Comparison of ENCODE assay signal across 14 cellular contexts in genomic region chr7:46133076-46133475, GRCh38.
DNase-seq lines count a peak whose midpoint lies in the region; ATAC-seq and TF ChIP-seq lines count a peak whose summit lies in the region.
"Had no signal": no experiment of that assay in that cellular context is flagged by ENCODE, and none has a peak within 500 bp of the region (broad histone marks: within the 10 kb centered on the region; RNA-seq: fewer than 3 reads in every experiment).

No MANE protein-coding gene starts in this region.

- H4K20me1 ChIP-seq in OCI-LY3 (ENCODE audit: insufficient read depth, low read length), result no peaks in the 10 kb centered on the region
- H4K20me1 ChIP-seq: BLaER1 had no signal

- TF ChIP-seq CTCF in AG04449 (IDR thresholded peaks at IDR 0.05; ENCODE audit: insufficient read depth, low read length, missing control alignments) (no peak), OCI-LY3 (IDR thresholded peaks at IDR 0.05; ENCODE audit: low read depth, low read length) (no peak), astrocyte of the cerebellum (IDR thresholded peaks at IDR 0.05; ENCODE audit: low read depth, low read length, missing control alignments) (no peak)

- peaks cover 37% of the 10 kb centered on the region for H3K4me1 ChIP-seq in OCI-LY3 (ENCODE audit: low read length)
- H3K4me1 ChIP-seq: BLaER1 had no signal

- H3K27ac ChIP-seq in OCI-LY3 (ENCODE audit: low read length), result no peak overlapping the region
- H3K27ac ChIP-seq: 22Rv1, BLaER1 had no signal

- H3K79me2 ChIP-seq in OCI-LY3 (ENCODE audit: low read length), result no peaks in the 10 kb centered on the region

- in situ Hi-C loops in astrocyte of the cerebellum (cut with HindIII; ENCODE audit: low sequenced_read_pairs), result no loop called here

- DNase-seq in AG04449 (ENCODE audit: low read depth, low spot score), result peak; percentile 46
- DNase-seq in astrocyte of the cerebellum (ENCODE audit: low read depth), result peak; percentile 48
- peak; percentile 85 for DNase-seq in myocyte (ENCODE audit: low read depth)
- DNase-seq in NCI-H2227 (lab: John Stamatoyannopoulos, UW; ENCODE audit: unreplicated experiment), result no peak
- no peak for DNase-seq in NCI-H2029 treated with DMSO at 0.1 percent for 48 hours (lab: John Stamatoyannopoulos, UW)
- DNase-seq: CD8-positive, alpha-beta memory T cell; DMS79; Kasumi-1; NCI-H187 had no signal

- peak overlapping the region; percentile 78; the same call in 1 of the 2 replicates for H2AFZ ChIP-seq in OCI-LY3 (ENCODE audit: low read depth, low read length)

- CTCF ChIA-PET in AG04449 (lab: Yijun Ruan, JAX), result interaction anchor here (0.7 to 4.4 kb wide), 3 partner anchors 16 to 211 kb away, joined by 4 to 37 read pairs (median 4); partner anchors contain the start of gene IGFBP3

- no peak overlapping the region for H3K4me2 ChIP-seq in OCI-LY3 (ENCODE audit: low read length)
- H3K4me2 ChIP-seq: BLaER1 had no signal

- 0 out of 2 replicates have a peak, but pooled peaks cover 2% of the 10 kb centered on the region for H3K9me3 ChIP-seq in OCI-LY3 (ENCODE audit: insufficient read depth, low read length)
- H3K9me3 ChIP-seq: BLaER1 had no signal

- H3K4me3 ChIP-seq in AG04449 (ENCODE audit: low read depth, low read length), result no peak overlapping the region
- no peak overlapping the region for H3K4me3 ChIP-seq in OCI-LY3 (ENCODE audit: low read length)
- H3K4me3 ChIP-seq in astrocyte of the cerebellum (ENCODE audit: low read depth, low read length), result no peak overlapping the region
- H3K4me3 ChIP-seq: BLaER1 had no signal

- H3K36me3 ChIP-seq in OCI-LY3 (replicated peaks; ENCODE audit: low read depth, low read length), result peaks cover 3% of the 10 kb centered on the region
- H3K36me3 ChIP-seq: BLaER1 had no signal

- no peak overlapping the region for H3K9ac ChIP-seq in OCI-LY3 (ENCODE audit: low read length)
- H3K9ac ChIP-seq: BLaER1 had no signal

- POLR2A ChIA-PET in AG04449 (lab: Yijun Ruan, JAX), result no interaction called here

- H3K27me3 ChIP-seq in OCI-LY3 (ENCODE audit: low read depth, low read length), result no peaks in the 10 kb centered on the region
- H3K27me3 ChIP-seq: BLaER1 had no signal

- ATAC-seq in HG03565 (IDR thresholded peaks at IDR 0.05; ENCODE audit: unreplicated experiment) (no peak), HG03196 (IDR thresholded peaks at IDR 0.05; ENCODE audit: unreplicated experiment) (no peak)

Comparison
In these comparisons a context has a peak if more than half of its experiments do, and no peak if none do; other contexts are left out.
1. DNase-seq: peak in AG04449 (single experiment), astrocyte of the cerebellum (single experiment) and myocyte (single experiment); none in NCI-H2227 (single experiment) and NCI-H2029 treated with DMSO at 0.1 percent for 48 hours (single experiment).